In genomic region chr19:17303167-17303939, GRCh38 we compare ENCODE assay signal across 1 cellular context.
TF ChIP-seq lines count a peak whose summit lies in the region.

Gene ABHD8, minus strand, starts transcription at chr19:17303425. Its CDS starts 1,809 bp downstream, at chr19:17301616.

TF ChIP-seq in A549, 52 proteins besides CTCF, POLR2A, EP300 and RAD21 (continued from another document):
- TF ChIP-seq USF2 (IDR thresholded peaks at IDR 0.05): peak; percentile 62
- no peak for TF ChIP-seq GATA3 (IDR thresholded peaks at IDR 0.05; ENCODE audit: borderline replicate concordance)
- no peak for TF ChIP-seq BCL3 (IDR thresholded peaks at IDR 0.05)
- no peak for TF ChIP-seq CEBPB (IDR thresholded peaks at IDR 0.05)
- no peak for TF ChIP-seq EHMT2 (IDR thresholded peaks at IDR 0.05; ENCODE audit: low read depth)
